17 cellular contexts compared by ENCODE assay signal in genomic region chr19:38017504-38018150, GRCh38.
"Had no signal": no experiment of that assay in that cellular context is flagged by ENCODE, and none has a peak within 500 bp of the region (broad histone marks: within the 10 kb centered on the region; RNA-seq: fewer than 3 reads in every experiment).

No MANE protein-coding gene starts in this region.

- H3K27ac Mint-ChIP-seq: activated CD4-positive, alpha-beta T cell treated with anti-CD3 and anti-CD28 coated beads, Interleukin-2, amount 10 ng/mL, durations not matched to agents 24 days and 14 days; activated CD8-positive, alpha-beta T cell treated with anti-CD3 and anti-CD28 coated beads, Interleukin-2, amount 10 ng/mL, durations not matched to agents 7 days and 5 days; activated naive CD4-positive, alpha-beta T cell treated with anti-CD3 and anti-CD28 coated beads, Interleukin-2, amount 10 ng/mL, durations not matched to agents 7 days and 5 days; activated T-cell treated with anti-CD3 and anti-CD28 coated beads, Interleukin-2, amount 50 U/mL, for 24 hours; natural killer cell treated with Interleukin-12 subunit alpha and Interleukin-12 subunit beta and Interleukin-15 and Interleukin-18, amount 100 ng/mL, for 72 hours; T-cell had no signal

- H3K36me3 ChIP-seq: gastrocnemius medialis, heart right ventricle had no signal

- H3K9me3 Mint-ChIP-seq: activated CD4-positive, alpha-beta T cell treated with anti-CD3 and anti-CD28 coated beads, Interleukin-2, amount 10 ng/mL, durations not matched to agents 24 days and 14 days; activated naive CD4-positive, alpha-beta T cell treated with anti-CD3 and anti-CD28 coated beads, Interleukin-2, amount 10 ng/mL, durations not matched to agents 7 days and 5 days; activated T-cell treated with anti-CD3 and anti-CD28 coated beads, Interleukin-2, amount 50 U/mL, for 24 hours; natural killer cell treated with Interleukin-12 subunit alpha and Interleukin-12 subunit beta and Interleukin-15 and Interleukin-18, amount 100 ng/mL, for 72 hours; T-cell had no signal

- H3K4me3 ChIP-seq: gastrocnemius medialis, heart right ventricle, spleen had no signal

- H3K4me1 Mint-ChIP-seq: activated CD4-positive, alpha-beta T cell treated with anti-CD3 and anti-CD28 coated beads, Interleukin-2, amount 10 ng/mL, durations not matched to agents 24 days and 14 days; activated naive CD4-positive, alpha-beta T cell treated with anti-CD3 and anti-CD28 coated beads, Interleukin-2, amount 10 ng/mL, durations not matched to agents 7 days and 5 days had no signal

- H3K36me3 Mint-ChIP-seq: activated naive CD4-positive, alpha-beta T cell treated with anti-CD3 and anti-CD28 coated beads, Interleukin-2, amount 10 ng/mL, durations not matched to agents 7 days and 5 days; natural killer cell treated with Interleukin-12 subunit alpha and Interleukin-12 subunit beta and Interleukin-15 and Interleukin-18, amount 100 ng/mL, for 72 hours had no signal

- H3K27me3 Mint-ChIP-seq: activated CD4-positive, alpha-beta T cell treated with anti-CD3 and anti-CD28 coated beads, Interleukin-2, amount 10 ng/mL, durations not matched to agents 24 days and 14 days; activated naive CD4-positive, alpha-beta T cell treated with anti-CD3 and anti-CD28 coated beads, Interleukin-2, amount 10 ng/mL, durations not matched to agents 7 days and 5 days; activated T-cell treated with anti-CD3 and anti-CD28 coated beads, Interleukin-2, amount 50 U/mL, for 24 hours; natural killer cell treated with Interleukin-12 subunit alpha and Interleukin-12 subunit beta and Interleukin-15 and Interleukin-18, amount 100 ng/mL, for 72 hours; T-cell had no signal

- H3K27me3 ChIP-seq: brain microvascular endothelial cell, gastrocnemius medialis, heart right ventricle, spleen had no signal

- ATAC-seq: activated CD8-positive, alpha-beta T cell treated with anti-CD3 and anti-CD28 coated beads, Interleukin-2, amount 10 ng/mL, durations not matched to agents 7 days and 5 days; gastrocnemius medialis; heart right ventricle; natural killer cell treated with Interleukin-12 subunit alpha and Interleukin-12 subunit beta and Interleukin-15 and Interleukin-18, amount 100 ng/mL, for 72 hours; T-cell had no signal

- H3K4me3 Mint-ChIP-seq: activated CD4-positive, alpha-beta T cell treated with anti-CD3 and anti-CD28 coated beads, Interleukin-2, amount 10 ng/mL, durations not matched to agents 24 days and 14 days; activated CD8-positive, alpha-beta T cell treated with anti-CD3 and anti-CD28 coated beads, Interleukin-2, amount 10 ng/mL, durations not matched to agents 7 days and 5 days; activated naive CD4-positive, alpha-beta T cell treated with anti-CD3 and anti-CD28 coated beads, Interleukin-2, amount 10 ng/mL, durations not matched to agents 7 days and 5 days; activated T-cell treated with anti-CD3 and anti-CD28 coated beads, Interleukin-2, amount 50 U/mL, for 24 hours; natural killer cell treated with Interleukin-12 subunit alpha and Interleukin-12 subunit beta and Interleukin-15 and Interleukin-18, amount 100 ng/mL, for 72 hours; T-cell had no signal

- DNase-seq: activated CD4-positive, alpha-beta T cell treated with anti-CD3 and anti-CD28 coated beads, Interleukin-2, amount 10 ng/mL, durations not matched to agents 24 days and 14 days; activated CD8-positive, alpha-beta T cell treated with anti-CD3 and anti-CD28 coated beads, Interleukin-2, amount 10 ng/mL, durations not matched to agents 7 days and 5 days; activated naive CD4-positive, alpha-beta T cell treated with anti-CD3 and anti-CD28 coated beads, Interleukin-2, amount 10 ng/mL, durations not matched to agents 7 days and 5 days; activated T-cell treated with anti-CD3 and anti-CD28 coated beads, Interleukin-2, amount 50 U/mL, for 24 hours; aorta; brain microvascular endothelial cell; central memory CD4-positive, alpha-beta T cell; gastrocnemius medialis; heart right ventricle; nucleus accumbens; posterior cingulate gyrus; retina; stimulated activated CD4-positive, alpha-beta T cell treated with anti-CD3 and anti-CD28 coated beads, Interleukin-4, amount 100 ng/mL, for 4 hours; stimulated activated naive CD4-positive, alpha-beta T cell; T-cell had no signal

- H3K27ac ChIP-seq: brain microvascular endothelial cell, gastrocnemius medialis, heart right ventricle, spleen had no signal

- H3K9me3 ChIP-seq: gastrocnemius medialis, heart right ventricle, spleen had no signal
